21 cellular contexts compared by ENCODE assay signal in the genomic region with DNA sequence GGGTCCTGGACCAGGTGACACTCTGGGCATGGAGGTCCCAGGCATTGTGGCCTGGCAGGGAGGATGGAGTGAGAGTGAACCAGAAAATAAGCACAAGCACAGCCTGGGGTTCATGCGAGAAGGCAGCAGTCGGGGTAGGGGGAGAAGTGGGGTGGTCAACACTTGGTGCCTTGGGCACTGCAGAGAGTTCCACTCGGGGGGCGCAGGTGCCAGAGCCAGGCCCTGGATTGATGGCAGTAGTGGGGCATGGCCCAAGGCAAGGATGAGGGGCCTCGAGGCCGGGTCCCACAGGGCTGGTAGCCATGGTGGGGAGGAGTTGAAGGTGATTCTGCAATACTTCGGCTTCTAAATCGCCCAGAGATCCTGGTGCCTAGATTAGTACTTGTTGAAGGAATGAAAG.
DNase-seq lines count a peak whose midpoint lies in the region; ATAC-seq and TF ChIP-seq lines count a peak whose summit lies in the region.
"Had no signal": no experiment of that assay in that cellular context is flagged by ENCODE, and none has a peak within 500 bp of the region (broad histone marks: within the 10 kb centered on the region; RNA-seq: fewer than 3 reads in every experiment).

No MANE protein-coding gene starts in this region.

- no peak overlapping the region for H2BK15ac ChIP-seq in H9 (ENCODE audit: low read depth, low read length)

- H3K79me2 ChIP-seq in H9 (ENCODE audit: insufficient read depth, low read length), result no peaks in the 10 kb centered on the region

- H4K91ac ChIP-seq in H9 (ENCODE audit: insufficient read length, low read depth, low read length), result no peak overlapping the region

- no peak overlapping the region for H2BK20ac ChIP-seq in H9 (ENCODE audit: low read depth, low read length, poor library complexity, severe bottlenecking)

- H3K14ac ChIP-seq in H9 (ENCODE audit: insufficient read depth, low read length), result no peak overlapping the region

- no peak for ATAC-seq in activated CD4-positive, alpha-beta T cell treated with anti-CD3 and anti-CD28 coated beads for 36 hours
- ATAC-seq in esophagus mucosa (no peak), left lobe of liver (no peak), HG03432 (IDR thresholded peaks at IDR 0.05; ENCODE audit: unreplicated experiment) (no peak)
- ATAC-seq: CD8-positive, alpha-beta T cell; HCT116 had no signal

- no peaks in the 10 kb centered on the region for H3K27me3 Mint-ChIP-seq in activated CD4-positive, alpha-beta T cell treated with anti-CD3 and anti-CD28 coated beads, Interleukin-2, amount 10 ng/mL, durations not matched to agents 7 days and 5 days
- H3K27me3 Mint-ChIP-seq in activated CD4-positive, alpha-beta T cell treated with anti-CD3 and anti-CD28 coated beads for 36 hours, result no peaks in the 10 kb centered on the region
- H3K27me3 Mint-ChIP-seq in H9 (ENCODE audit: low read depth), result peaks cover 4% of the 10 kb centered on the region; the same call in 1 of the 2 replicates
- peaks cover 4% of the 10 kb centered on the region for H3K27me3 Mint-ChIP-seq in nephron progenitor cell (ENCODE audit: low read depth, poor library complexity)
- H3K27me3 Mint-ChIP-seq in progenitor cell of endocrine pancreas, result peaks cover 51% of the 10 kb centered on the region
- H3K27me3 Mint-ChIP-seq: B cell; CD4-positive, CD25-positive, alpha-beta regulatory T cell had no signal

- no peak overlapping the region for H4K5ac ChIP-seq in H9 (ENCODE audit: insufficient read length, low read depth, low read length)

- H3K23me2 ChIP-seq in H9 (ENCODE audit: insufficient read length, low read depth, low read length, poor library complexity, severe bottlenecking), result no peaks in the 10 kb centered on the region

- no peak overlapping the region for H3K27ac ChIP-seq in H9 (ENCODE audit: insufficient read length, low read depth, low read length)
- H3K27ac ChIP-seq: 22Rv1, BLaER1, C4-2B, GM23248 had no signal

- H3K36me3 Mint-ChIP-seq in activated CD4-positive, alpha-beta T cell treated with anti-CD3 and anti-CD28 coated beads, Interleukin-2, amount 10 ng/mL, durations not matched to agents 7 days and 5 days (ENCODE audit: low read depth), result no peaks in the 10 kb centered on the region
- peaks cover 1% of the 10 kb centered on the region for H3K36me3 Mint-ChIP-seq in activated CD4-positive, alpha-beta T cell treated with anti-CD3 and anti-CD28 coated beads for 36 hours (ENCODE audit: low read depth)
- no peaks in the 10 kb centered on the region; a peak in 2 of 7 replicates for H3K36me3 Mint-ChIP-seq in H9 (ENCODE audit: insufficient read depth in 1 of 3, low read depth in 3 of 3)
- no peaks in the 10 kb centered on the region for H3K36me3 Mint-ChIP-seq in nephron progenitor cell (ENCODE audit: low read depth)
- H3K36me3 Mint-ChIP-seq in progenitor cell of endocrine pancreas (ENCODE audit: insufficient read depth), result peaks cover 1% of the 10 kb centered on the region

- H3T11ph ChIP-seq in H9 (ENCODE audit: low read length), result no peak overlapping the region

- no peak overlapping the region for H2AFZ ChIP-seq in H9 (ENCODE audit: low read length)
- H2AFZ ChIP-seq: GM23248 had no signal

- DNase-seq in activated CD4-positive, alpha-beta T cell treated with anti-CD3 and anti-CD28 coated beads, Interleukin-2, amount 10 ng/mL, durations not matched to agents 7 days and 5 days, result no peak
- no peak for DNase-seq in activated CD4-positive, alpha-beta T cell treated with anti-CD3 and anti-CD28 coated beads for 36 hours
- DNase-seq in H9, result no peak
- DNase-seq in nephron progenitor cell, result no peak
- DNase-seq in progenitor cell of endocrine pancreas (ENCODE audit: low spot score, unreplicated experiment), result no peak
- DNase-seq in left lobe of liver (ENCODE audit: low spot score), result no peak
- DNase-seq: Caco-2; CD4-positive, CD25-positive, alpha-beta regulatory T cell; CD8-positive, alpha-beta T cell; DMS153; DND-41; GM23248; H7; HFFc6 had no signal

- H3K4ac ChIP-seq in H9 (ENCODE audit: low read depth, low read length), result no peak overlapping the region

- H3K18ac ChIP-seq in H9 (ENCODE audit: insufficient read length, low read depth, low read length), result no peak overlapping the region

- no peak overlapping the region for H2BK120ac ChIP-seq in H9 (ENCODE audit: low read depth, low read length, poor library complexity, severe bottlenecking)

- no peak overlapping the region for H2BK5ac ChIP-seq in H9 (ENCODE audit: insufficient read length, low read length)

- CTCF ChIA-PET in activated CD4-positive, alpha-beta T cell treated with anti-CD3 and anti-CD28 coated beads, Interleukin-2, amount 10 ng/mL, durations not matched to agents 7 days and 5 days (lab: Charles Lee), result no interaction called here
- CTCF ChIA-PET in activated CD4-positive, alpha-beta T cell treated with anti-CD3 and anti-CD28 coated beads for 36 hours (lab: Charles Lee), result no interaction called here

- no peak overlapping the region for H4K8ac ChIP-seq in H9 (replicated peaks; ENCODE audit: insufficient read length, low read depth, low read length)

- H3K56ac ChIP-seq in H9 (ENCODE audit: insufficient read length, low read depth, low read length), result no peak overlapping the region

- peaks cover 1% of the 10 kb centered on the region for H3K4me1 Mint-ChIP-seq in activated CD4-positive, alpha-beta T cell treated with anti-CD3 and anti-CD28 coated beads, Interleukin-2, amount 10 ng/mL, durations not matched to agents 7 days and 5 days
- H3K4me1 Mint-ChIP-seq in activated CD4-positive, alpha-beta T cell treated with anti-CD3 and anti-CD28 coated beads for 36 hours, result no peaks in the 10 kb centered on the region
- H3K4me1 Mint-ChIP-seq in H9 (peaks cover 9 to 11% of the 10 kb centered on the region in 2 experiments), nephron progenitor cell (peaks cover 40% of the 10 kb centered on the region), progenitor cell of endocrine pancreas (ENCODE audit: low read depth) (peaks cover 10% of the 10 kb centered on the region)
- H3K4me1 Mint-ChIP-seq: B cell had no signal

- H3K9me3 Mint-ChIP-seq in activated CD4-positive, alpha-beta T cell treated with anti-CD3 and anti-CD28 coated beads, Interleukin-2, amount 10 ng/mL, durations not matched to agents 7 days and 5 days, result no peaks in the 10 kb centered on the region
- H3K9me3 Mint-ChIP-seq in activated CD4-positive, alpha-beta T cell treated with anti-CD3 and anti-CD28 coated beads for 36 hours (ENCODE audit: low read depth), result no peaks in the 10 kb centered on the region
- H3K9me3 Mint-ChIP-seq in H9, result no peaks in the 10 kb centered on the region
- H3K9me3 Mint-ChIP-seq in nephron progenitor cell, result no peaks in the 10 kb centered on the region
- H3K9me3 Mint-ChIP-seq in progenitor cell of endocrine pancreas (ENCODE audit: low read depth), result no peaks in the 10 kb centered on the region
- H3K9me3 Mint-ChIP-seq: CD4-positive, CD25-positive, alpha-beta regulatory T cell; CD8-positive, alpha-beta T cell; HFFc6 had no signal

- H2AK5ac ChIP-seq in H9 (ENCODE audit: insufficient read length, low read length), result no peak overlapping the region

- no peak overlapping the region for H3K4me3 Mint-ChIP-seq in activated CD4-positive, alpha-beta T cell treated with anti-CD3 and anti-CD28 coated beads, Interleukin-2, amount 10 ng/mL, durations not matched to agents 7 days and 5 days
- no peak overlapping the region for H3K4me3 Mint-ChIP-seq in activated CD4-positive, alpha-beta T cell treated with anti-CD3 and anti-CD28 coated beads for 36 hours
- no peak overlapping the region for H3K4me3 Mint-ChIP-seq in H9
- H3K4me3 Mint-ChIP-seq in nephron progenitor cell, result no peak overlapping the region
- H3K4me3 Mint-ChIP-seq in progenitor cell of endocrine pancreas (ENCODE audit: low read depth), result no peak overlapping the region
- H3K4me3 Mint-ChIP-seq: B cell; CD4-positive, CD25-positive, alpha-beta regulatory T cell; CD8-positive, alpha-beta T cell; HFFc6 had no signal

- no peaks in the 10 kb centered on the region for H3K4me1 ChIP-seq in H9 (ENCODE audit: insufficient read depth, low read length)
- H3K4me1 ChIP-seq: BLaER1 had no signal

- no peaks in the 10 kb centered on the region for H4K20me1 ChIP-seq in H9 (ENCODE audit: control insufficient read depth, insufficient read depth, insufficient read length)

- H3K27ac Mint-ChIP-seq in activated CD4-positive, alpha-beta T cell treated with anti-CD3 and anti-CD28 coated beads, Interleukin-2, amount 10 ng/mL, durations not matched to agents 7 days and 5 days, result peak overlapping the region; percentile 31
- no peak overlapping the region for H3K27ac Mint-ChIP-seq in activated CD4-positive, alpha-beta T cell treated with anti-CD3 and anti-CD28 coated beads for 36 hours
- H3K27ac Mint-ChIP-seq in H9, result peak overlapping the region in 2 of 3 experiments; percentile 33 to 73; a peak in 3 of 7 replicates
- H3K27ac Mint-ChIP-seq in nephron progenitor cell, result peak overlapping the region; percentile 32
- peak overlapping the region; percentile 53 for H3K27ac Mint-ChIP-seq in progenitor cell of endocrine pancreas
- H3K27ac Mint-ChIP-seq: B cell; CD4-positive, CD25-positive, alpha-beta regulatory T cell; CD8-positive, alpha-beta T cell; HFFc6 had no signal

- H2BK12ac ChIP-seq in H9 (ENCODE audit: insufficient read length, low read depth, low read length), result no peak overlapping the region

- no peak overlapping the region for H3K23ac ChIP-seq in H9 (ENCODE audit: insufficient read length, low read depth, low read length)

- H3K9me3 ChIP-seq in H9 (ENCODE audit: control insufficient read depth, low read depth, low read length), result no peaks in the 10 kb centered on the region
- H3K9me3 ChIP-seq: BLaER1, Caco-2 had no signal

- no peak overlapping the region for H3K4me2 ChIP-seq in H9 (ENCODE audit: insufficient read depth, insufficient read length, low read length)
- H3K4me2 ChIP-seq: BLaER1 had no signal

- no peak for TF ChIP-seq CTCF in H9 (conservative IDR thresholded peaks at IDR 0.05)
- TF ChIP-seq CTCF in nephron progenitor cell (IDR thresholded peaks at IDR 0.05), result no peak
- TF ChIP-seq CTCF in progenitor cell of endocrine pancreas (IDR thresholded peaks at IDR 0.05; ENCODE audit: unreplicated experiment), result no peak

- no peaks in the 10 kb centered on the region for H3K27me3 ChIP-seq in H9 (ENCODE audit: insufficient read depth, low read length)
- H3K27me3 ChIP-seq: BLaER1 had no signal

- no peak overlapping the region for H3K9ac ChIP-seq in H9 (ENCODE audit: extremely low read depth, insufficient read length, low read length)
- H3K9ac ChIP-seq: BLaER1, GM23248 had no signal

- POLR2A ChIA-PET in activated CD4-positive, alpha-beta T cell treated with anti-CD3 and anti-CD28 coated beads, Interleukin-2, amount 10 ng/mL, durations not matched to agents 7 days and 5 days (lab: Charles Lee), result no interaction called here
- POLR2A ChIA-PET in activated CD4-positive, alpha-beta T cell treated with anti-CD3 and anti-CD28 coated beads for 36 hours (lab: Charles Lee), result no interaction called here

- no peaks in the 10 kb centered on the region for H3K79me1 ChIP-seq in H9 (ENCODE audit: insufficient read depth, low read depth, low read length, poor library complexity, severe bottlenecking)

- intact Hi-C loops in activated CD4-positive, alpha-beta T cell treated with anti-CD3 and anti-CD28 coated beads for 36 hours (cut with DNase I, micrococcal nuclease), result no loop called here

- no CpG with 5 or more reads among the region's 8 CpGs for WGBS in H9 (ENCODE audit: extremely low coverage, insufficient read length, low lambda C conversion rate)
